In the genomic region with DNA sequence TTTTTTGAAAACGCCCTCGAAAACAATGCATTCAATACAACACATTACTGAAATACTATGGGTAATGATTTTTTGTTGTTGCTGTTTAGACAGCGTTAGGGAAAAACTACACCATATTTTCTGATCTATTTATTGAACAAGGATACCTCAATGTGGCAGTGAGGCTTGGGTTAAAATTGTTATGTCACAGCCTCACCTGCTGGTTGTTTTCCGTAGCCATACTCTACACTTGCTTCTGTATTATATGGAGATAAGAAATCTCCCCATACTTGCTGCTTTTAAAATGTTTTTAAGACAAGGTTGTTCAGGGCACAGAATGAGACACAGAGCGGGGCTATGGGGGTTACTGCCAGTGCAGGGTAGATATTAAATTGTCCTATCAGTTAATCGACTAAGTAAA, we compare ENCODE assay signal across 12 cellular contexts.
A peak's percentile ranks its signal among the peaks of the same experiment; 100 is the strongest.
DNase-seq lines count a peak whose midpoint lies in the region; ATAC-seq and TF ChIP-seq lines count a peak whose summit lies in the region.
"Had no signal": no experiment of that assay in that cellular context is flagged by ENCODE, and none has a peak within 500 bp of the region (broad histone marks: within the 10 kb centered on the region; RNA-seq: fewer than 3 reads in every experiment).

No MANE protein-coding gene starts in this region.

- DNase-seq in DMS 273 (lab: John Stamatoyannopoulos, UW; ENCODE audit: unreplicated experiment): peak; percentile 9
- no peak for DNase-seq in DMS 273 treated with DMSO at 0.1 percent for 48 hours (lab: John Stamatoyannopoulos, UW)
- DNase-seq in OCI-LY7 (ENCODE audit: low spot score): peak; percentile 41
- no peak for DNase-seq in lower lobe of right lung
- no peak for DNase-seq in left lobe of liver (ENCODE audit: low spot score)
- no peak for DNase-seq in SHP77 treated with DMSO at 0.1 percent for 48 hours (lab: John Stamatoyannopoulos, UW)
- DNase-seq: activated T-cell treated with anti-CD3 and anti-CD28 coated beads, Interleukin-2, amount 50 U/mL, for 4 hours; IMR-90; SJCRH30 had no signal

- CTCF ChIA-PET in OCI-LY7 (lab: Charles Lee; ENCODE audit: unreplicated experiment): interaction anchor here (0.7 kb wide), 1 partner anchor 256 kb away, joined by 3 read pairs; no protein-coding TSS in a partner anchor

- H3K4me3 ChIP-seq in OCI-LY7 (ENCODE audit: low read depth, low read length, poor library complexity, severe bottlenecking) (no peak overlapping the region), lower lobe of right lung (no peak overlapping the region)
- H3K4me3 ChIP-seq: SJCRH30 had no signal

- no peaks in the 10 kb centered on the region for H3K79me2 ChIP-seq in OCI-LY7 (ENCODE audit: insufficient read depth, low read depth, low read length)

- H2AFZ ChIP-seq in OCI-LY7 (ENCODE audit: low read length): no peak overlapping the region

- no peaks in the 10 kb centered on the region for H3K4me1 ChIP-seq in OCI-LY7 (ENCODE audit: insufficient read depth, low read length, poor library complexity, severe bottlenecking)
- H3K4me1 ChIP-seq in lower lobe of right lung: no peaks in the 10 kb centered on the region
- H3K4me1 ChIP-seq: SJCRH30 had no signal

- no peaks in the 10 kb centered on the region for H4K20me1 ChIP-seq in OCI-LY7 (ENCODE audit: insufficient read depth, low read length)

- intact Hi-C loops in OCI-LY7 (cut with micrococcal nuclease; ENCODE audit: unreplicated experiment): loop anchor here (1.0 kb wide), 2 partner anchors 79 to 254 kb away; no protein-coding TSS in a partner anchor
- intact Hi-C loops in lower lobe of right lung (cut with DNase I): no loop called here

- no peaks in the 10 kb centered on the region for H3K27me3 ChIP-seq in lower lobe of right lung (ENCODE audit: low read depth)
- H3K27me3 ChIP-seq: SJCRH30 had no signal

- H3K27ac ChIP-seq in OCI-LY7 (ENCODE audit: low read depth, low read length, poor library complexity, severe bottlenecking) (no peak overlapping the region), lower lobe of right lung (no peak overlapping the region)
- H3K27ac ChIP-seq: 22Rv1, SJCRH30 had no signal

- ATAC-seq in GM19397 (IDR thresholded peaks at IDR 0.05; ENCODE audit: unreplicated experiment) (peak; percentile 55), lower lobe of right lung (no peak), HG02759 (IDR thresholded peaks at IDR 0.05; ENCODE audit: unreplicated experiment) (no peak), left lobe of liver (no peak)
- ATAC-seq: activated T-cell treated with anti-CD3 and anti-CD28 coated beads, Interleukin-2, amount 50 U/mL, for 4 hours had no signal

- H3K36me3 ChIP-seq in OCI-LY7 (ENCODE audit: insufficient read depth, low read length) (no peaks in the 10 kb centered on the region), lower lobe of right lung (no peaks in the 10 kb centered on the region)
- H3K36me3 ChIP-seq: SJCRH30 had no signal

- no peaks in the 10 kb centered on the region for H3K9me2 ChIP-seq in OCI-LY7 (ENCODE audit: insufficient read depth, low read length)

- no peaks in the 10 kb centered on the region for H3K9me3 ChIP-seq in OCI-LY7 (ENCODE audit: low read length)
- H3K9me3 ChIP-seq in lower lobe of right lung: no peaks in the 10 kb centered on the region
- H3K9me3 ChIP-seq: SJCRH30 had no signal

- POLR2A ChIA-PET in OCI-LY7 (lab: Charles Lee): no interaction called here

- no peak overlapping the region for H3K4me2 ChIP-seq in OCI-LY7 (ENCODE audit: low read length)

- TF ChIP-seq CTCF in OCI-LY7 (conservative IDR thresholded peaks at IDR 0.05; ENCODE audit: low read length) (peak; percentile 77), lower lobe of right lung (IDR thresholded peaks at IDR 0.05) (peak; percentile 20)

- no TSS peak for BruUV-seq in OCI-LY7 (replicated peaks; lab: Mats Ljungman, UMichigan)

Comparison
In these comparisons a context has a peak if more than half of its experiments do, and no peak if none do; other contexts are left out.
1. DNase-seq: peak in DMS 273 (single experiment) and OCI-LY7 (single experiment); none in DMS 273 treated with DMSO at 0.1 percent for 48 hours (single experiment), lower lobe of right lung (single experiment), left lobe of liver (single experiment) and SHP77 treated with DMSO at 0.1 percent for 48 hours (single experiment).